ENCODE assay signal across 7 cellular contexts in genomic region chr15:29676374-29676960, GRCh38.
DNase-seq lines count a peak whose midpoint lies in the region; ATAC-seq and TF ChIP-seq lines count a peak whose summit lies in the region.
"Not testable (repeated sequence)": the region's sequence is repeated elsewhere in the genome, so short reads cannot be mapped to it uniquely, and the experiment has no call there.

No MANE protein-coding gene starts in this region.

- DNase-seq in EH (ENCODE audit: low read depth) (peak; percentile 56), fibroblast of pulmonary artery (ENCODE audit: low read depth) (peak; percentile 59), mesenchymal stem cell (peak; percentile 41), osteocyte (ENCODE audit: extremely low spot score, unreplicated experiment) (peak; percentile 21)
- DNase-seq in WTC11 (ENCODE audit: low spot score); chondrocyte (ENCODE audit: low spot score): not testable (repeated sequence)

- TF ChIP-seq RAD21 in Ishikawa (IDR thresholded peaks at IDR 0.05; ENCODE audit: low read depth), result not testable (repeated sequence)

- not testable (repeated sequence) for H2BK12ac ChIP-seq in mesenchymal stem cell (ENCODE audit: low read length in 2 of 2)

- H3K79me1 ChIP-seq in mesenchymal stem cell (replicated peaks; ENCODE audit: low read length, poor library complexity, severe bottlenecking), result not testable (repeated sequence)

- H3K4me3 ChIP-seq in fibroblast of pulmonary artery (replicated peaks; ENCODE audit: low read depth, low read length); mesenchymal stem cell (ENCODE audit: insufficient read depth in 1 of 2, low read depth in 1 of 2, low read length in 2 of 2): not testable (repeated sequence)

- CTCF ChIA-PET in WTC11 (lab: Charles Lee), result interaction anchor here (1.0 to 1.5 kb wide), 4 partner anchors 21 to 574 kb away, joined by 3 to 7 read pairs (median 4); no protein-coding TSS in a partner anchor

- peaks cover 25% of the 10 kb centered on the region for H3K4me1 Mint-ChIP-seq in WTC11
- peaks cover 25% of the 10 kb centered on the region for H3K4me1 Mint-ChIP-seq in chondrocyte (ENCODE audit: low read depth)
- peaks cover 35% of the 10 kb centered on the region for H3K4me1 Mint-ChIP-seq in osteocyte (ENCODE audit: unreplicated experiment)

- not testable (repeated sequence) for H3K27ac ChIP-seq in mesenchymal stem cell (ENCODE audit: low read length, poor library complexity, severe bottlenecking)

- H3K18ac ChIP-seq in mesenchymal stem cell (ENCODE audit: low read depth in 1 of 2, low read length in 2 of 2), result not testable (repeated sequence)

- H3K4me1 ChIP-seq in mesenchymal stem cell (ENCODE audit: control insufficient read depth, insufficient read depth, low read depth, low read length), result peaks cover 29% of the 10 kb centered on the region

- WGBS in mesenchymal stem cell, result 83% methylated on average over 13 of the region's 13 CpGs

- H3K4ac ChIP-seq in mesenchymal stem cell (ENCODE audit: low read depth in 1 of 2, low read length in 2 of 2), result not testable (repeated sequence)

- H3K36me3 ChIP-seq in mesenchymal stem cell (ENCODE audit: control insufficient read depth in 1 of 2, insufficient read depth in 2 of 2, low read depth in 1 of 2, low read length in 2 of 2), result not testable (repeated sequence)

- TF ChIP-seq EP300 in Ishikawa (IDR thresholded peaks at IDR 0.05; ENCODE audit: borderline replicate concordance), result not testable (repeated sequence)

- H3K4me2 ChIP-seq in mesenchymal stem cell (ENCODE audit: low read length, poor library complexity, severe bottlenecking), result not testable (repeated sequence)

- H2BK5ac ChIP-seq in mesenchymal stem cell (ENCODE audit: low read depth, low read length, poor library complexity, severe bottlenecking), result not testable (repeated sequence)

- not testable (repeated sequence) for H2AK5ac ChIP-seq in mesenchymal stem cell (ENCODE audit: low read length, severe bottlenecking)

- not testable (repeated sequence) for H2AFZ ChIP-seq in mesenchymal stem cell (ENCODE audit: low read depth, low read length)

- not testable (repeated sequence) for H2BK15ac ChIP-seq in mesenchymal stem cell (ENCODE audit: low read depth, poor library complexity, severe bottlenecking)

- peak overlapping the region; percentile 84 for H3K4me3 Mint-ChIP-seq in WTC11
- H3K4me3 Mint-ChIP-seq in chondrocyte (ENCODE audit: unreplicated experiment), result peak overlapping the region; percentile 1
- peak overlapping the region; percentile 26 for H3K4me3 Mint-ChIP-seq in osteocyte (ENCODE audit: unreplicated experiment)

- not testable (repeated sequence) for H3K9me3 Mint-ChIP-seq in WTC11; chondrocyte (ENCODE audit: low read depth); osteocyte (ENCODE audit: unreplicated experiment)

- H4K8ac ChIP-seq in mesenchymal stem cell (ENCODE audit: low read length), result not testable (repeated sequence)

- not testable (repeated sequence) for ATAC-seq in WTC11

- H3K27me3 ChIP-seq in mesenchymal stem cell (ENCODE audit: control insufficient read depth in 1 of 2, insufficient read depth in 1 of 2, low read length in 2 of 2), result peaks cover 8 to 19% of the 10 kb centered on the region in 2 experiments

- POLR2A ChIA-PET in WTC11 (lab: Charles Lee), result interaction anchor here (1.1 kb wide), 1 partner anchor 248 kb away, joined by 3 read pairs; no protein-coding TSS in a partner anchor

- TF ChIP-seq CTCF in WTC11 (IDR thresholded peaks at IDR 0.05); chondrocyte (IDR thresholded peaks at IDR 0.05); fibroblast of pulmonary artery (IDR thresholded peaks at IDR 0.05; ENCODE audit: low read length, missing control alignments); osteocyte (IDR thresholded peaks at IDR 0.05): not testable (repeated sequence)

- H3K9ac ChIP-seq in mesenchymal stem cell (ENCODE audit: low read length), result not testable (repeated sequence)

- H2BK120ac ChIP-seq in mesenchymal stem cell (ENCODE audit: low read depth, low read length), result not testable (repeated sequence)

- H3K23ac ChIP-seq in mesenchymal stem cell (ENCODE audit: low read length in 2 of 2), result not testable (repeated sequence)

- not testable (repeated sequence) for H3K14ac ChIP-seq in mesenchymal stem cell (ENCODE audit: low read length in 2 of 2)

- H4K91ac ChIP-seq in mesenchymal stem cell (ENCODE audit: low read length), result not testable (repeated sequence)

- H3K9me3 ChIP-seq in mesenchymal stem cell (ENCODE audit: control insufficient read depth, low read length), result not testable (repeated sequence)

- H3K27ac Mint-ChIP-seq in WTC11; chondrocyte (ENCODE audit: unreplicated experiment); osteocyte (ENCODE audit: unreplicated experiment): not testable (repeated sequence)

- not testable (repeated sequence) for H3K27me3 Mint-ChIP-seq in WTC11 (ENCODE audit: low read depth); chondrocyte (ENCODE audit: low read depth); osteocyte (ENCODE audit: unreplicated experiment)

- not testable (repeated sequence) for H3K36me3 Mint-ChIP-seq in WTC11; chondrocyte (ENCODE audit: low read depth); osteocyte (ENCODE audit: unreplicated experiment)

TF ChIP-seq in Ishikawa, 13 proteins besides CTCF, POLR2A, EP300 and RAD21:
- TF ChIP-seq TCF12 (IDR thresholded peaks at IDR 0.05; ENCODE audit: low read depth) (0 out of 2 replicates have a peak, but pooled peaks have one; percentile 4), CEBPB (IDR thresholded peaks at IDR 0.05) (peak; percentile 47; the same call in 1 of the 2 replicates)

TF ChIP-seq in WTC11, 78 proteins besides CTCF, POLR2A, EP300 and RAD21:
- peak; percentile 29; the same call in 1 of the 2 replicates for TF ChIP-seq ZNF121 (CRISPR knock-in tag; IDR thresholded peaks at IDR 0.05)

Comparison
In these comparisons a context has a peak if more than half of its experiments do, and no peak if none do; other contexts are left out.
1. H3K4me3 Mint-ChIP-seq: peak in every context shown above with its lines; median percentile 84 in WTC11; 26 in osteocyte; 1 in chondrocyte.